ENCODE assay signal across 8 cellular contexts in the genomic region with DNA sequence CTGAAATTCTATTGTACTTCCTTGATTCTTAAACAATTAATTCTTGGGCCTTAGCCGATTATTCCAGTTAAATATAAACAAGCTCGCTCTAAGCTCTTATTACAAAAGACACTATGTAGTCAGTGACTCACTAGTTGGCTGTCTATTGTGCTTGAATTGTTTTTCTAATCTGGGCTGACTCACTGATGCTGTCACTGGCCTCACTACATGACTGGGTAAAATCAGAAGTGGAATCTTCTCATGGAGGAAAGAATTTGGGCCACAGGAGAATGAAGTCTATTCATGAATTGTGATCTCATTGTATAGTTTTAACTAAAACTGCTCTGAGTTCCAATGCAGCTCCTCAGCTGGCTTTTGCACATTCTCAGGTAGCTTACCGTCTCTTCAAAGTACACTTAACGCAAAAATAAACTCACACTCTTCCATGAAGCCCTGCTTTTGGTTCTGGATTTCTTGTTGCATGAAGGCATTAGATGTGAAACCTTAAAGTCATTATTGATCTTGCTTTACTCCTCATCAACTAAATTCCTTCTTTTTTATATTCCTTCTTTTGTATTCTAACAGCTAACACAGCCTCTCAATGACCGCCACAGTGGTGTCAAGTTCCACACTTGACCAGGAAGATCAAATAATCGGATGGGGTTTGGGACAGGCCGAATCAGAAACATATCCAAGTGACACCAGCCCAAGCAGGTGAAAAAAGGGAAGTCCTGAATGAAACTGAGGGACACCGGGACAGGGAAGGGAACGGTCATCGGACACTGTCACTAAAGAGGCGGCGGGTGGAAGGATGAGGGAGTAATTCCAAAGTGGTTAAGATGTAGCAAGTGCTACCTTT.
A peak's percentile ranks its signal among the peaks of the same experiment; 100 is the strongest.
DNase-seq lines count a peak whose midpoint lies in the region; ATAC-seq and TF ChIP-seq lines count a peak whose summit lies in the region.

No MANE protein-coding gene starts in this region.

- DNase-seq in DMS153 treated with DMSO at 0.1 percent for 48 hours (lab: John Stamatoyannopoulos, UW; ENCODE audit: unreplicated experiment) (peak; percentile 90), NCI-H146 treated with DMSO at 0.1 percent for 48 hours (lab: John Stamatoyannopoulos, UW; ENCODE audit: unreplicated experiment) (peak; percentile 78), mammary epithelial cell (peak; percentile 95), kidney tubule cell (ENCODE audit: low spot score) (peak; percentile 98), thoracic aorta (ENCODE audit: low spot score) (peak; percentile 33), GM10248 (ENCODE audit: extremely low spot score) (no peak)
- DNase-seq in stimulated activated CD4-positive, alpha-beta T cell treated with anti-CD3 and anti-CD28 coated beads, Interleukin-15, amount 100 ng/mL, for 24 hours = no peak

- H3K36me3 ChIP-seq in mammary epithelial cell (ENCODE audit: insufficient read depth, low read length) (no peaks in the 10 kb centered on the region), thoracic aorta (peaks cover 8% of the 10 kb centered on the region)

- no peak overlapping the region for H2AFZ ChIP-seq in mammary epithelial cell (ENCODE audit: low read depth, low read length)

- H3K4me2 ChIP-seq in mammary epithelial cell (ENCODE audit: insufficient read depth, low read depth, low read length) = no peak overlapping the region

- WGBS in mammary epithelial cell (ENCODE audit: low coverage, missing lambda C conversion rate) = 77% methylated on average over 11 of the region's 12 CpGs

- H3K9me3 ChIP-seq in mammary epithelial cell (replicated peaks; ENCODE audit: insufficient read depth, low read length) (no peaks in the 10 kb centered on the region), thoracic aorta (no peaks in the 10 kb centered on the region)

- POLR2A ChIA-PET in GM10248 (lab: Yijun Ruan, JAX) = no interaction called here

- no peak for TF ChIP-seq CTCF in mammary epithelial cell (conservative IDR thresholded peaks at IDR 0.05 in 1 of 2, IDR thresholded peaks at IDR 0.05 in 1 of 2; ENCODE audit: extremely low read depth in 1 of 2, insufficient read depth in 1 of 2, low read depth in 1 of 2, low read length in 2 of 2)
- no peak for TF ChIP-seq CTCF in thoracic aorta (IDR thresholded peaks at IDR 0.05)
- TF ChIP-seq CTCF in GM10248 (IDR thresholded peaks at IDR 0.05; ENCODE audit: control extremely low read depth, extremely low read depth, low read depth, missing control alignments) = no peak

- no peaks in the 10 kb centered on the region for H3K79me2 ChIP-seq in mammary epithelial cell (ENCODE audit: insufficient read depth, low read length)

- in situ Hi-C loops in mammary epithelial cell (cut with MboI; ENCODE audit: low sequenced_read_pairs in 2 of 2) = no loop called here

- H3K9ac ChIP-seq in mammary epithelial cell (ENCODE audit: insufficient read depth, low read length) = no peak overlapping the region

- ATAC-seq in thoracic aorta (ENCODE audit: insufficient number of reproducible peaks, low FRiP score, low read depth) = peak; percentile 100
- no peak for ATAC-seq in HG03442 (IDR thresholded peaks at IDR 0.05; ENCODE audit: unreplicated experiment)

- intact Hi-C loops in mammary epithelial cell (cut with micrococcal nuclease) = no loop called here

- H3K4me1 ChIP-seq in mammary epithelial cell (ENCODE audit: insufficient read depth, low read length) = peaks cover 27% of the 10 kb centered on the region
- peaks cover 7 to 17% of the 10 kb centered on the region in 2 donors for H3K4me1 ChIP-seq in thoracic aorta (ENCODE audit: control insufficient read depth in 1 of 2, low read depth in 2 of 2)

- no peaks in the 10 kb centered on the region for H3K27me3 ChIP-seq in mammary epithelial cell (ENCODE audit: insufficient read depth, low read length)
- H3K27me3 ChIP-seq in thoracic aorta (replicated peaks; ENCODE audit: insufficient read depth) = no peaks in the 10 kb centered on the region

- dilution Hi-C loops in mammary epithelial cell (cut with HindIII; ENCODE audit: low sequenced_read_pairs) = no loop called here

- H3K27ac ChIP-seq in mammary epithelial cell (ENCODE audit: insufficient read depth, low read depth, low read length) = peak overlapping the region; percentile 36
- peak overlapping the region; percentile 66 to 67 for H3K27ac ChIP-seq in thoracic aorta

- no TSS peak for BruUV-seq in mammary epithelial cell (replicated peaks; lab: Mats Ljungman, UMichigan)

- CTCF ChIA-PET in mammary epithelial cell (lab: Charles Lee; ENCODE audit: low non-redundant PET) = interaction anchor here (0.5 to 0.6 kb wide), 2 partner anchors 116 to 269 kb away, joined by 3 to 4 read pairs; a partner anchor contains a TSS
- CTCF ChIA-PET in GM10248 (lab: Yijun Ruan, JAX) = interaction anchor here (1.1 to 2.1 kb wide), 7 partner anchors 8 to 479 kb away, joined by 3 to 6 read pairs (median 4); no protein-coding TSS in a partner anchor

- no peaks in the 10 kb centered on the region for H4K20me1 ChIP-seq in mammary epithelial cell (ENCODE audit: insufficient read depth, low read length)

- no peak overlapping the region for H3K4me3 ChIP-seq in mammary epithelial cell (replicated peaks in 1 of 3; ENCODE audit: insufficient read depth in 1 of 3, low read depth in 2 of 3, low read length in 3 of 3)
- no peak overlapping the region for H3K4me3 ChIP-seq in thoracic aorta

Comparison
In these comparisons a context has a peak if more than half of its experiments do, and no peak if none do; other contexts are left out.
1. DNase-seq: peak in DMS153 treated with DMSO at 0.1 percent for 48 hours (single experiment), NCI-H146 treated with DMSO at 0.1 percent for 48 hours (single experiment), mammary epithelial cell (single experiment), kidney tubule cell (single experiment) and thoracic aorta (single experiment); none in GM10248 (single experiment) and stimulated activated CD4-positive, alpha-beta T cell treated with anti-CD3 and anti-CD28 coated beads, Interleukin-15, amount 100 ng/mL, for 24 hours (single experiment).